In genomic region chr15:40764766-40765136, GRCh38 we compare ENCODE assay signal across 8 cellular contexts. TPM values are rescaled to one million over a fixed set of nuclear protein-coding genes. Genes with fewer than 3 reads are reported as not detected.
DNase-seq lines count a peak whose midpoint lies in the region; ATAC-seq lines count a peak whose summit lies in the region.

No MANE protein-coding gene starts in this region.

- no peak for ATAC-seq in activated CD8-positive, alpha-beta T cell treated with anti-CD3 and anti-CD28 coated beads, Interleukin-2, amount 10 ng/mL, durations not matched to agents 7 days and 5 days
- no peak for ATAC-seq in stimulated activated effector memory CD8-positive, alpha-beta T cell treated with anti-CD3 and anti-CD28 coated beads, Interleukin-12 subunit alpha, Interleukin-12 subunit beta, amount 100 ng/mL, for 72 hours
- ATAC-seq in GM21723 (IDR thresholded peaks at IDR 0.05; ENCODE audit: unreplicated experiment) (no peak), GM21576 (IDR thresholded peaks at IDR 0.05; ENCODE audit: unreplicated experiment) (no peak)

- POLR2A ChIA-PET in activated CD8-positive, alpha-beta T cell treated with anti-CD3 and anti-CD28 coated beads, Interleukin-2, amount 10 ng/mL, durations not matched to agents 7 days and 5 days (lab: Charles Lee), result interaction anchor here (0.9 to 2.5 kb wide), 10 partner anchors 8 to 196 kb away, joined by 3 to 13 read pairs (median 4); partner anchors contain the start of genes RAD51, RPUSD2 and ZFYVE19

- no peaks in the 10 kb centered on the region for H3K9me3 Mint-ChIP-seq in activated CD8-positive, alpha-beta T cell treated with anti-CD3 and anti-CD28 coated beads, Interleukin-2, amount 10 ng/mL, durations not matched to agents 7 days and 5 days (ENCODE audit: insufficient read depth)
- H3K9me3 Mint-ChIP-seq in stimulated activated effector memory CD8-positive, alpha-beta T cell treated with anti-CD3 and anti-CD28 coated beads, Interleukin-12 subunit alpha, Interleukin-12 subunit beta, amount 100 ng/mL, for 72 hours, result no peaks in the 10 kb centered on the region

- H3K36me3 Mint-ChIP-seq in activated CD8-positive, alpha-beta T cell treated with anti-CD3 and anti-CD28 coated beads, Interleukin-2, amount 10 ng/mL, durations not matched to agents 7 days and 5 days (ENCODE audit: low read depth), result peaks cover 10% of the 10 kb centered on the region
- peaks cover 51% of the 10 kb centered on the region for H3K36me3 Mint-ChIP-seq in stimulated activated effector memory CD8-positive, alpha-beta T cell treated with anti-CD3 and anti-CD28 coated beads, Interleukin-12 subunit alpha, Interleukin-12 subunit beta, amount 100 ng/mL, for 72 hours

- H3K4me1 Mint-ChIP-seq in activated CD8-positive, alpha-beta T cell treated with anti-CD3 and anti-CD28 coated beads, Interleukin-2, amount 10 ng/mL, durations not matched to agents 7 days and 5 days (ENCODE audit: low read depth), result peaks cover 52% of the 10 kb centered on the region
- peaks cover 47% of the 10 kb centered on the region for H3K4me1 Mint-ChIP-seq in stimulated activated effector memory CD8-positive, alpha-beta T cell treated with anti-CD3 and anti-CD28 coated beads, Interleukin-12 subunit alpha, Interleukin-12 subunit beta, amount 100 ng/mL, for 72 hours

- peaks cover 4% of the 10 kb centered on the region for H3K27me3 Mint-ChIP-seq in activated CD8-positive, alpha-beta T cell treated with anti-CD3 and anti-CD28 coated beads, Interleukin-2, amount 10 ng/mL, durations not matched to agents 7 days and 5 days (ENCODE audit: low read depth)

- no peaks in the 10 kb centered on the region for H3K9me3 ChIP-seq in iPS-18c (ENCODE audit: control insufficient read depth, insufficient read depth, low read length)

- CTCF ChIA-PET in activated CD8-positive, alpha-beta T cell treated with anti-CD3 and anti-CD28 coated beads, Interleukin-2, amount 10 ng/mL, durations not matched to agents 7 days and 5 days (lab: Charles Lee), result interaction anchor here (0.9 to 3.8 kb wide), 8 partner anchors 14 to 175 kb away, joined by 3 to 18 read pairs (median 4); partner anchors contain the start of genes RAD51 and VPS18

- H3K4me3 ChIP-seq in iPS-18c (ENCODE audit: insufficient read depth, low read depth, low read length), result peak overlapping the region; percentile 81

- peak overlapping the region; percentile 91 for H3K27ac Mint-ChIP-seq in activated CD8-positive, alpha-beta T cell treated with anti-CD3 and anti-CD28 coated beads, Interleukin-2, amount 10 ng/mL, durations not matched to agents 7 days and 5 days
- peak overlapping the region; percentile 56 for H3K27ac Mint-ChIP-seq in stimulated activated effector memory CD8-positive, alpha-beta T cell treated with anti-CD3 and anti-CD28 coated beads, Interleukin-12 subunit alpha, Interleukin-12 subunit beta, amount 100 ng/mL, for 72 hours

- peak; percentile 60 for DNase-seq in DMS 273 (lab: John Stamatoyannopoulos, UW; ENCODE audit: unreplicated experiment)
- no peak for DNase-seq in DMS 273 treated with DMSO at 0.1 percent for 48 hours (lab: John Stamatoyannopoulos, UW)
- peak; percentile 32 for DNase-seq in activated CD8-positive, alpha-beta T cell treated with anti-CD3 and anti-CD28 coated beads, Interleukin-2, amount 10 ng/mL, durations not matched to agents 7 days and 5 days
- no peak for DNase-seq in stimulated activated effector memory CD8-positive, alpha-beta T cell treated with anti-CD3 and anti-CD28 coated beads, Interleukin-12 subunit alpha, Interleukin-12 subunit beta, amount 100 ng/mL, for 72 hours (ENCODE audit: low spot score in 2 of 2)
- no peak for DNase-seq in SIG-M5 (lab: John Stamatoyannopoulos, UW)

- H3K4me3 Mint-ChIP-seq in activated CD8-positive, alpha-beta T cell treated with anti-CD3 and anti-CD28 coated beads, Interleukin-2, amount 10 ng/mL, durations not matched to agents 7 days and 5 days, result peak overlapping the region; percentile 86
- peak overlapping the region; percentile 84 for H3K4me3 Mint-ChIP-seq in stimulated activated effector memory CD8-positive, alpha-beta T cell treated with anti-CD3 and anti-CD28 coated beads, Interleukin-12 subunit alpha, Interleukin-12 subunit beta, amount 100 ng/mL, for 72 hours

RNA-seq across cellular contexts. Expression of gene GCHFR, which starts 0.9 kb away (rescaled TPM):
- 10 to 100 TPM; 50.6 to 50.8 TPM for total RNA-seq in activated CD8-positive, alpha-beta T cell treated with anti-CD3 and anti-CD28 coated beads, Interleukin-2, amount 10 ng/mL, durations not matched to agents 7 days and 5 days

RNA-seq across cellular contexts. Expression of gene C15orf62, which starts 5.0 kb away (rescaled TPM):
- 1 to 10 TPM; 1.1 to 1.2 TPM for total RNA-seq in activated CD8-positive, alpha-beta T cell treated with anti-CD3 and anti-CD28 coated beads, Interleukin-2, amount 10 ng/mL, durations not matched to agents 7 days and 5 days

RNA-seq across cellular contexts. Expression of gene RMDN3, which starts 9.7 kb away (rescaled TPM):
- 10 to 100 TPM; 34.0 to 35.1 TPM for total RNA-seq in activated CD8-positive, alpha-beta T cell treated with anti-CD3 and anti-CD28 coated beads, Interleukin-2, amount 10 ng/mL, durations not matched to agents 7 days and 5 days

RNA-seq across cellular contexts. Expression of gene ZFYVE19, which starts 42.1 kb away (rescaled TPM):
- 10 to 100 TPM; 29.4 to 35.6 TPM for total RNA-seq in activated CD8-positive, alpha-beta T cell treated with anti-CD3 and anti-CD28 coated beads, Interleukin-2, amount 10 ng/mL, durations not matched to agents 7 days and 5 days

RNA-seq across cellular contexts. Expression of gene DNAJC17, which starts 42.5 kb away (rescaled TPM):
- 10 to 100 TPM; 42.9 to 47.2 TPM for total RNA-seq in activated CD8-positive, alpha-beta T cell treated with anti-CD3 and anti-CD28 coated beads, Interleukin-2, amount 10 ng/mL, durations not matched to agents 7 days and 5 days

Comparison
In these comparisons a context has a peak if more than half of its experiments do, and no peak if none do; other contexts are left out.
1. DNase-seq: peak in DMS 273 (single experiment) and activated CD8-positive, alpha-beta T cell treated with anti-CD3 and anti-CD28 coated beads, Interleukin-2, amount 10 ng/mL, durations not matched to agents 7 days and 5 days (single experiment); none in DMS 273 treated with DMSO at 0.1 percent for 48 hours (single experiment), stimulated activated effector memory CD8-positive, alpha-beta T cell treated with anti-CD3 and anti-CD28 coated beads, Interleukin-12 subunit alpha, Interleukin-12 subunit beta, amount 100 ng/mL, for 72 hours (0 of 2) and SIG-M5 (single experiment).